Comparison of ENCODE assay signal across 12 cellular contexts in the genomic region with DNA sequence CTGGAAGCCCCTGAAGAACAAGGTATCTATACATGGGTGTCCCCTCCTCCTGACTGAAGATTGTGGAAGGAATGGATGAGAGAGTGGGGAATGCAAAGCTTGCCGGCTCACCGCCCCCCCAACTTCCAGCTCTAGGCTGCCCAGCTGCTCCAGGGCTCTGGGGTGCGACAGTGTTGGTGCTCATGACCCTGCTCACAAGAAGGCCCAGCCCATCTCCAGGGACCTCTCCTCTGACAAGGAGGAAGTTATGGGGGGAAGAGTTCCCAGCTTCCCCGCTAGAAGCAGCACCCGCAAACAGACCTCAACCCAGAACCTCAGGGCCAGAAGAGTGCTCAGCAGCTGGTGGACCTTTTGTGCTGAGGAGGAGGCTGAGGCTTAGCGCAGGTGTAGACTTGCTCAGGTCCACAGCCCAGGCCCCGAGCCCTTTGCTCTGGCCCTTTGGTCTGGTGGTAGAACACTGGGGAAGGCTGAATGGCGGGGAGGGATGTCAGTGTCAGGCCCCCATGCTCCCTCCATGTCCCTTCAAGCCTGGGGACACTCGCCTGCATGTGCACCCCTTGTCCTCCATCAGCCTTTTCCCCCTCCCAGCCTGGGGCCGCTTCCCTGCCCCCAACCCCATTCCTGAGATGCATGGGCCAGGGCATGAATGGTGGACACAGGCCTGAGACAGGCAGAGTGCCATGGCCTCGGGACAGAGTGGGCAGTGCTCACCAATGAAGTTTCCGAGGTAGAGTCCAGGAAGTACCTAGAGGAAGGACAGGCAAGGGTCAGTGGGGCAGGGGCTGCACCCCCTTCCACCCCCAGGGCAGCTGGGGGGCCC. TPM values are rescaled to one million over a fixed set of nuclear protein-coding genes. Genes with fewer than 3 reads are reported as not detected.
A peak's percentile ranks its signal among the peaks of the same experiment; 100 is the strongest.
DNase-seq lines count a peak whose midpoint lies in the region; ATAC-seq, FAIRE-seq and TF ChIP-seq lines count a peak whose summit lies in the region.
"Had no signal": no experiment of that assay in that cellular context is flagged by ENCODE, and none has a peak within 500 bp of the region (broad histone marks: within the 10 kb centered on the region; RNA-seq: fewer than 3 reads in every experiment).

No MANE protein-coding gene starts in this region.

- H3K4me1 ChIP-seq in kidney (ENCODE audit: control insufficient read depth in 1 of 2, insufficient read depth in 1 of 2, low read depth in 1 of 2, low read length in 2 of 2) (peaks cover 10 to 12% of the 10 kb centered on the region in 2 donors), subcutaneous abdominal adipose tissue (ENCODE audit: control insufficient read depth in 5 of 5, insufficient read depth in 5 of 5, low read length in 5 of 5) (peaks cover 3 to 22% (median 19%) of the 10 kb centered on the region in 5 donors)

- H3K4me3 ChIP-seq in kidney (ENCODE audit: low read length in 2 of 2) (peak overlapping the region; percentile 93 to 95), subcutaneous abdominal adipose tissue (ENCODE audit: low read depth in 1 of 5, low read length in 5 of 5) (peak overlapping the region in 3 of 5 donors; percentile 79 to 82 (median 81))

- no peak overlapping the region for H3K27ac Mint-ChIP-seq in activated T-cell treated with anti-CD3 and anti-CD28 coated beads, Interleukin-2, amount 50 U/mL, for 72 hours
- H3K27ac Mint-ChIP-seq in activated T-helper 2 cell treated with anti-CD3 and anti-CD28 coated beads, Interferon-gamma antibody, Interleukin-2, Interleukin-4, amounts not matched to agents 10 μg/mL and 5 μg/mL and 100 μg/mL, durations not matched to agents 14 hours and 24 hours and 36 hours = no peak overlapping the region

- no peaks in the 10 kb centered on the region for H3K9me3 Mint-ChIP-seq in activated T-cell treated with anti-CD3 and anti-CD28 coated beads, Interleukin-2, amount 50 U/mL, for 72 hours
- no peaks in the 10 kb centered on the region for H3K9me3 Mint-ChIP-seq in activated T-helper 2 cell treated with anti-CD3 and anti-CD28 coated beads, Interferon-gamma antibody, Interleukin-2, Interleukin-4, amounts not matched to agents 10 μg/mL and 5 μg/mL and 100 μg/mL, durations not matched to agents 14 hours and 24 hours and 36 hours

- peak overlapping the region; percentile 84 to 93 for H3K4me3 Mint-ChIP-seq in activated T-cell treated with anti-CD3 and anti-CD28 coated beads, Interleukin-2, amount 50 U/mL, for 72 hours
- H3K4me3 Mint-ChIP-seq in activated T-helper 2 cell treated with anti-CD3 and anti-CD28 coated beads, Interferon-gamma antibody, Interleukin-2, Interleukin-4, amounts not matched to agents 10 μg/mL and 5 μg/mL and 100 μg/mL, durations not matched to agents 14 hours and 24 hours and 36 hours (ENCODE audit: low read depth) = peak overlapping the region; percentile 40

- H3K9ac ChIP-seq in kidney (ENCODE audit: low read length in 2 of 2) (peak overlapping the region; percentile 72 to 85), subcutaneous abdominal adipose tissue (ENCODE audit: low read length in 5 of 5) (peak overlapping the region in 1 of 5 donors; percentile 84)

- H3K27me3 ChIP-seq in subcutaneous abdominal adipose tissue (ENCODE audit: control insufficient read depth in 5 of 5, insufficient read depth in 4 of 5, low read length in 5 of 5) = peaks cover 0 to 9% (median 0%) of the 10 kb centered on the region in 5 donors

- intact Hi-C loops in activated T-helper 2 cell treated with anti-CD3 and anti-CD28 coated beads, Interferon-gamma antibody, Interleukin-2, Interleukin-4, amounts not matched to agents 10 μg/mL and 5 μg/mL and 100 μg/mL, durations not matched to agents 14 hours and 24 hours and 36 hours (cut with micrococcal nuclease) = no loop called here
- intact Hi-C loops in kidney (cut with DNase I) = no loop called here

- no peak for DNase-seq in activated T-cell treated with anti-CD3 and anti-CD28 coated beads, Interleukin-2, amount 50 U/mL, for 72 hours
- no peak for DNase-seq in activated T-cell treated with anti-CD3 and anti-CD28 coated beads, Interleukin-2, amount 50 U/mL, for 1 hour
- no peak for DNase-seq in activated T-helper 2 cell treated with anti-CD3 and anti-CD28 coated beads, Interferon-gamma antibody, Interleukin-2, Interleukin-4, amounts not matched to agents 10 μg/mL and 5 μg/mL and 100 μg/mL, durations not matched to agents 14 hours and 24 hours and 36 hours (ENCODE audit: low spot score)
- DNase-seq in kidney (no peak), Ammon's horn (ENCODE audit: low spot score) (no peak), anterior cingulate cortex (lab: John Stamatoyannopoulos, UW) (no peak), pons (ENCODE audit: low spot score) (no peak)
- DNase-seq: SHP77; stimulated activated CD4-positive, alpha-beta T cell treated with anti-CD3 and anti-CD28 coated beads, Interleukin-4, amount 100 ng/mL, for 4 hours had no signal

- H3K36me3 ChIP-seq in kidney (ENCODE audit: control insufficient read depth in 1 of 2, insufficient read depth in 2 of 2, low read length in 2 of 2) (peaks cover 0 to 4% of the 10 kb centered on the region in 2 donors), subcutaneous abdominal adipose tissue (ENCODE audit: control insufficient read depth in 5 of 5, insufficient read depth in 5 of 5, low read length in 5 of 5) (no peaks in the 10 kb centered on the region)

- no peak for TF ChIP-seq CTCF in kidney (IDR thresholded peaks at IDR 0.05; ENCODE audit: borderline replicate concordance, extremely low read depth, insufficient read depth)

- peaks cover 3% of the 10 kb centered on the region in 2 donors for H3K36me3 Mint-ChIP-seq in activated T-cell treated with anti-CD3 and anti-CD28 coated beads, Interleukin-2, amount 50 U/mL, for 72 hours (ENCODE audit: insufficient read depth in 2 of 2)
- no peaks in the 10 kb centered on the region for H3K36me3 Mint-ChIP-seq in activated T-helper 2 cell treated with anti-CD3 and anti-CD28 coated beads, Interferon-gamma antibody, Interleukin-2, Interleukin-4, amounts not matched to agents 10 μg/mL and 5 μg/mL and 100 μg/mL, durations not matched to agents 14 hours and 24 hours and 36 hours (ENCODE audit: low read depth)

- no peak for ATAC-seq in activated T-cell treated with anti-CD3 and anti-CD28 coated beads, Interleukin-2, amount 50 U/mL, for 72 hours (replicated peaks in 1 of 2)

- no peaks in the 10 kb centered on the region for H3K9me3 ChIP-seq in kidney (ENCODE audit: control insufficient read depth in 1 of 2, low read length in 2 of 2)
- H3K9me3 ChIP-seq in subcutaneous abdominal adipose tissue (ENCODE audit: control insufficient read depth in 5 of 5, low read length in 5 of 5) = no peaks in the 10 kb centered on the region

- peak overlapping the region; percentile 93 for H3K27ac ChIP-seq in kidney (ENCODE audit: low read depth in 2 of 2, low read length in 2 of 2)
- H3K27ac ChIP-seq in subcutaneous abdominal adipose tissue (ENCODE audit: low read depth, low read length) = no peak overlapping the region

- H3K4me1 Mint-ChIP-seq in activated T-cell treated with anti-CD3 and anti-CD28 coated beads, Interleukin-2, amount 50 U/mL, for 72 hours (ENCODE audit: low read depth) = peaks cover 13% of the 10 kb centered on the region
- H3K4me1 Mint-ChIP-seq in activated T-helper 2 cell treated with anti-CD3 and anti-CD28 coated beads, Interferon-gamma antibody, Interleukin-2, Interleukin-4, amounts not matched to agents 10 μg/mL and 5 μg/mL and 100 μg/mL, durations not matched to agents 14 hours and 24 hours and 36 hours (ENCODE audit: low read depth) = peaks cover 9% of the 10 kb centered on the region

- peaks cover 28% of the 10 kb centered on the region for H3K27me3 Mint-ChIP-seq in activated T-cell treated with anti-CD3 and anti-CD28 coated beads, Interleukin-2, amount 50 U/mL, for 72 hours (ENCODE audit: low read depth)
- peaks cover 51% of the 10 kb centered on the region for H3K27me3 Mint-ChIP-seq in activated T-helper 2 cell treated with anti-CD3 and anti-CD28 coated beads, Interferon-gamma antibody, Interleukin-2, Interleukin-4, amounts not matched to agents 10 μg/mL and 5 μg/mL and 100 μg/mL, durations not matched to agents 14 hours and 24 hours and 36 hours (ENCODE audit: low read depth)

- no peak for FAIRE-seq in kidney (lab: Jason Lieb, UNC)
- FAIRE-seq: bronchial epithelial cell, frontal cortex had no signal

RNA-seq across cellular contexts. Expression of gene DUSP15, which starts 1.3 kb away (rescaled TPM):
- not detected for total RNA-seq in activated T-cell treated with anti-CD3 and anti-CD28 coated beads, Interleukin-2, amount 50 U/mL, for 72 hours
- total RNA-seq in activated T-helper 2 cell treated with anti-CD3 and anti-CD28 coated beads, Interferon-gamma antibody, Interleukin-2, Interleukin-4, amounts not matched to agents 10 μg/mL and 5 μg/mL and 100 μg/mL, durations not matched to agents 14 hours and 24 hours and 36 hours = not detected in 2 replicates
- 13.2 TPM for total RNA-seq in kidney
- polyA plus RNA-seq in kidney (ENCODE audit: insufficient read depth, low read depth, low replicate concordance) = 143 TPM
- total RNA-seq: bronchial epithelial cell had no signal

RNA-seq across cellular contexts. Expression of gene TTLL9, which starts 1.4 kb away (rescaled TPM):
- total RNA-seq in activated T-cell treated with anti-CD3 and anti-CD28 coated beads, Interleukin-2, amount 50 U/mL, for 72 hours = not detected
- not detected in 2 replicates for total RNA-seq in activated T-helper 2 cell treated with anti-CD3 and anti-CD28 coated beads, Interferon-gamma antibody, Interleukin-2, Interleukin-4, amounts not matched to agents 10 μg/mL and 5 μg/mL and 100 μg/mL, durations not matched to agents 14 hours and 24 hours and 36 hours
- total RNA-seq in kidney = 1.9 TPM
- 0.82 TPM for polyA plus RNA-seq in kidney (ENCODE audit: insufficient read depth, low read depth, low replicate concordance)
- total RNA-seq: bronchial epithelial cell had no signal

RNA-seq across cellular contexts. Expression of gene FOXS1, which starts 23.7 kb away (rescaled TPM):
- not detected for total RNA-seq in activated T-cell treated with anti-CD3 and anti-CD28 coated beads, Interleukin-2, amount 50 U/mL, for 72 hours
- total RNA-seq in activated T-helper 2 cell treated with anti-CD3 and anti-CD28 coated beads, Interferon-gamma antibody, Interleukin-2, Interleukin-4, amounts not matched to agents 10 μg/mL and 5 μg/mL and 100 μg/mL, durations not matched to agents 14 hours and 24 hours and 36 hours = not detected in 2 replicates
- 2.1 TPM for total RNA-seq in kidney
- 9.8 TPM for polyA plus RNA-seq in kidney (ENCODE audit: insufficient read depth, low read depth, low replicate concordance)
- total RNA-seq: bronchial epithelial cell had no signal

RNA-seq across cellular contexts. Expression of gene MYLK2, which starts 49.9 kb away (rescaled TPM):
- under 1 TPM; 0.49 to 0.53 TPM for total RNA-seq in activated T-cell treated with anti-CD3 and anti-CD28 coated beads, Interleukin-2, amount 50 U/mL, for 72 hours
- 0.27 and 0.51 TPM in 2 replicates for total RNA-seq in activated T-helper 2 cell treated with anti-CD3 and anti-CD28 coated beads, Interferon-gamma antibody, Interleukin-2, Interleukin-4, amounts not matched to agents 10 μg/mL and 5 μg/mL and 100 μg/mL, durations not matched to agents 14 hours and 24 hours and 36 hours
- total RNA-seq in kidney = not detected
- polyA plus RNA-seq in kidney (ENCODE audit: insufficient read depth, low read depth, low replicate concordance) = not detected
- total RNA-seq: bronchial epithelial cell had no signal

Comparison
In these comparisons a context has a peak if more than half of its experiments do, and no peak if none do; other contexts are left out.
1. RNA of gene DUSP15, which starts 1.3 kb away (total RNA-seq): 13.2 TPM in kidney (single experiment); not detected in activated T-cell treated with anti-CD3 and anti-CD28 coated beads, Interleukin-2, amount 50 U/mL, for 72 hours and not detected in activated T-helper 2 cell treated with anti-CD3 and anti-CD28 coated beads, Interferon-gamma antibody, Interleukin-2, Interleukin-4, amounts not matched to agents 10 μg/mL and 5 μg/mL and 100 μg/mL, durations not matched to agents 14 hours and 24 hours and 36 hours; every median in the first group is over 10 times any median in the second.